Comparison of ENCODE assay signal across 8 cellular contexts in the genomic region with DNA sequence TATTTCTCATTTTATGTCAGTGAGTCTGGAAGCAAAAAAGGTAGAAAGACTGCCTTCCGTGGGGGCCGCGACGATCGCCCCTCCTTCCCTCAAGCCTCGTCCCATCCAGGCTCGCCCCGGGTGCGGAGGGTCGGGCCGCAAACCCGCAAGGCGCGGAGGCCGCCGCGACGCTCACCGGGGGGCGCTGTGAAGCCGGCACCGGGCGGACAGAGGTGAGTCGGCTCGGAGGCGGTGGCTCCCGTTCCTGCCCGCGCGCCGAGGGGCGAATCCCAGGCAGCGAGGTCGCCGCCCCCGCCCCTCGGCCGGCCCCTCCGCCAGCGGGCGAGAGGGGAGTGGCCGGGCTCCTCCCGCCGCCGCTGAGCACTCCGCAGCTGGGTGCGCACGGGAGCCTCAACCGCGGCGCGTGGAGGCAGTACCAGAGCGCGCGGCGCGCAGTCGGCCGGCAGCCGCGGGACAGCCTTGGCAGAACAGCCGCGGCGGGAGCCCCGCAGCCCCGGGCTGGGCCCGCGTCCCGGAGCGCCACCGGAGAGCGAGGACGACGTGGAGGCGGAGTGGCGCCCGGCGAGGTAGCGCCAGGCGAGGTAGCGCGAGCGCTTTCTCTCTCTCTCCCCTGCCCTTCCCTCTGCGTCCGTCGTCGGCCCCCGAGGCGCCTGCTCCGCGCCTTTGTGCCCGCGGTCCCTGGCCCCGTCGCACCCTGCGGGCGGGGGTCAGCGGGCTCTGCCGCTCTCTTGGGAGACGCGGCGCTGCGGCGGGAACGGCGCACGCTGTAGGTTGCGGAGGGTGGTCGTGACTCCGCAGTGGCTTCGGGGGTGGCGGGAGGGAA. TPM values are rescaled to one million over a fixed set of nuclear protein-coding genes. Genes with fewer than 3 reads are reported as not detected.
DNase-seq lines count a peak whose midpoint lies in the region; ATAC-seq and TF ChIP-seq lines count a peak whose summit lies in the region.

A gene (plus strand): TSS at position 359 of the 823 bp plus-strand sequence. CDS start 31,492 bp downstream, outside the sequence.

- no peak within 1 kb of the TSS for H3K27ac ChIP-seq in CD4-positive, alpha-beta T cell (ENCODE audit: low read depth, low read length)

- CTCF ChIA-PET in CD4-positive, alpha-beta T cell (lab: Charles Lee): interaction anchor here (0.5 kb wide), 1 partner anchor 294 kb away, joined by 3 read pairs; no protein-coding TSS in a partner anchor

- H3K36me3 Mint-ChIP-seq in CD4-positive, alpha-beta T cell (ENCODE audit: low read depth): no peaks in the 10 kb centered on the region

- peaks cover 4% of the 10 kb centered on the region for H3K9me3 Mint-ChIP-seq in CD4-positive, alpha-beta T cell

- TF ChIP-seq RAD21 in Ishikawa (IDR thresholded peaks at IDR 0.05; ENCODE audit: low read depth): peak; percentile 65; the same call in 1 of the 2 replicates

- H3K27ac Mint-ChIP-seq in CD4-positive, alpha-beta T cell: no peak within 1 kb of the TSS

- intact Hi-C loops in CD4-positive, alpha-beta T cell (cut with DNase I, micrococcal nuclease): no loop called here
- intact Hi-C loops in Right ventricle myocardium inferior (cut with DNase I): loop anchor here (5.0 kb wide), 2 partner anchors 52 to 132 kb away; no protein-coding TSS in a partner anchor
- intact Hi-C loops in posterior vena cava (cut with DNase I): loop anchor here (10.0 kb wide), 2 partner anchors 250 to 260 kb away; no protein-coding TSS in a partner anchor

- no peaks in the 10 kb centered on the region for H3K27me3 ChIP-seq in CD4-positive, alpha-beta T cell (ENCODE audit: control insufficient read depth, insufficient read depth, low read length)

- peak; percentile 72 for ATAC-seq in CD4-positive, alpha-beta T cell (ENCODE audit: poor library complexity)
- ATAC-seq in GM21360 (IDR thresholded peaks at IDR 0.05; ENCODE audit: unreplicated experiment): peak; percentile 60
- ATAC-seq in Right ventricle myocardium inferior: peak; percentile 87

- no peak for TF ChIP-seq CTCF in CD4-positive, alpha-beta T cell (IDR thresholded peaks at IDR 0.05)

- POLR2A ChIA-PET in CD4-positive, alpha-beta T cell (lab: Charles Lee): interaction anchor here (0.6 kb wide), 1 partner anchor 21 kb away, joined by 3 read pairs; no protein-coding TSS in a partner anchor

- H3K4me3 Mint-ChIP-seq in CD4-positive, alpha-beta T cell: peak within 1 kb of the TSS; percentile 89

- peak in 7 of 10 experiments; percentile 5 to 50 (median 17) for DNase-seq in CD4-positive, alpha-beta T cell
- DNase-seq in RPMI8226 (peak; percentile 62), Right ventricle myocardium inferior (ENCODE audit: missing footprints) (peak; percentile 87), posterior vena cava (ENCODE audit: low spot score) (no peak), GM19240 (ENCODE audit: insufficient read length, low spot score) (no peak)
- DNase-seq in activated naive CD4-positive, alpha-beta T cell treated with anti-CD3 and anti-CD28 coated beads, Interleukin-2, amount 50 U/mL, for 16 hours: peak; percentile 65

- peaks cover 3% of the 10 kb centered on the region for H3K9me3 ChIP-seq in CD4-positive, alpha-beta T cell (ENCODE audit: control insufficient read depth, low read length)

- no peak for TF ChIP-seq EP300 in Ishikawa (IDR thresholded peaks at IDR 0.05; ENCODE audit: borderline replicate concordance)

- H3K27me3 Mint-ChIP-seq in CD4-positive, alpha-beta T cell: peaks cover 48% of the 10 kb centered on the region

- peaks cover 12% of the 10 kb centered on the region for H3K4me1 Mint-ChIP-seq in CD4-positive, alpha-beta T cell (ENCODE audit: low read depth)

TF ChIP-seq in Ishikawa, 13 proteins besides CTCF, POLR2A, EP300 and RAD21:
- TF ChIP-seq TEAD4 (IDR thresholded peaks at IDR 0.05) (no peak), TAF1 (IDR thresholded peaks at IDR 0.05; ENCODE audit: low read depth) (no peak; the same call in 1 of the 2 replicates), CREB1 (IDR thresholded peaks at IDR 0.05; ENCODE audit: low read depth) (no peak), EGR1 (IDR thresholded peaks at IDR 0.05) (peak; percentile 49; the same call in 1 of the 2 replicates), ZBTB7A (IDR thresholded peaks at IDR 0.05; ENCODE audit: low read depth) (0 out of 2 replicates have a peak, but pooled peaks have one; percentile 10), CEBPB (IDR thresholded peaks at IDR 0.05) (no peak), TCF12 (IDR thresholded peaks at IDR 0.05; ENCODE audit: low read depth) (peak; percentile 8; the same call in 1 of the 2 replicates), YY1 (IDR thresholded peaks at IDR 0.05; ENCODE audit: low read depth) (no peak)
- TF ChIP-seq, protein P1, sequence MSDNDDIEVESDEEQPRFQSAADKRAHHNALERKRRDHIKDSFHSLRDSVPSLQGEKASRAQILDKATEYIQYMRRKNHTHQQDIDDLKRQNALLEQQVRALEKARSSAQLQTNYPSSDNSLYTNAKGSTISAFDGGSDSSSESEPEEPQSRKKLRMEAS (IDR thresholded peaks at IDR 0.05): peak; percentile 65
TF ChIP-seq in Ishikawa: peak in this region for 4.

RNA-seq across cellular contexts. Expression of the gene that starts here (rescaled TPM):
- 1 to 10 TPM in 1 of 2 experiments, under 1 TPM in 1; 0.98 to 1.3 TPM for total RNA-seq in CD4-positive, alpha-beta T cell
- total RNA-seq in Right ventricle myocardium inferior (18.9 TPM), posterior vena cava (10 to 100 TPM; 29.8 to 30.0 TPM)

Comparison
In these comparisons a context has a peak if more than half of its experiments do, and no peak if none do; other contexts are left out.
1. DNase-seq: peak in CD4-positive, alpha-beta T cell (7 of 10), RPMI8226 (single experiment), activated naive CD4-positive, alpha-beta T cell treated with anti-CD3 and anti-CD28 coated beads, Interleukin-2, amount 50 U/mL, for 16 hours (single experiment) and Right ventricle myocardium inferior (single experiment); none in posterior vena cava (single experiment) and GM19240 (single experiment).
2. intact Hi-C loops: an anchor here in Right ventricle myocardium inferior (5.0 kb wide) and posterior vena cava (10.0 kb wide); none called in CD4-positive, alpha-beta T cell.
3. Peak in every context shown above with its lines, with median percentiles within 50 percentile points of each other: ATAC-seq.